Comparison of ENCODE assay signal across 26 cellular contexts in the genomic region with DNA sequence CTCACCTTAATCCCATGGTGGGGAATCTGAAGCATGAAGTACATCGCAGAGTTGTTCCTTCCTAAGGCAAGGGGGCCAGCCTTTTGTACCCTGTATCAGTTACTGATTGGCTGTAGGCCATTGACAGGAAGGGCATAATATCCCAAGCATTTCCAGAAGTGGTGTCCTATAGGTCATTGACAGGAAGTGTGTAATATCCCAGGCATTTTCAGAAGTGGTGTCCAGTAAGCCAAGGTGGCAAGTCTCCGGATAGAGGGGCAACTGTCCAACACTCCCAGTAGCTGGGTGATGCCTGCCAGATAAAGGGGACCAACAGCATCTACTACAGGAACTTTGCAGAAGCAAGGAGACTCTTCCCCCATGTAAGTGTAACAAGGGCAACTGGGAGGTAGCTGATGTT. TPM values are rescaled to one million over a fixed set of nuclear protein-coding genes. Genes with fewer than 3 reads are reported as not detected.
"Had no signal": no experiment of that assay in that cellular context is flagged by ENCODE, and none has a peak within 500 bp of the region (broad histone marks: within the 10 kb centered on the region; RNA-seq: fewer than 3 reads in every experiment).

No MANE protein-coding gene starts in this region.

- H3K27ac Mint-ChIP-seq: activated CD8-positive, alpha-beta T cell treated with anti-CD3 and anti-CD28 coated beads, Interleukin-2, amount 10 ng/mL, durations not matched to agents 7 days and 5 days; activated naive CD8-positive, alpha-beta T cell treated with anti-CD3 and anti-CD28 coated beads, Interleukin-2, amount 10 ng/mL, durations not matched to agents 7 days and 5 days; T-helper 1 cell treated with Interleukin-12 subunit alpha and Interleukin-12 subunit beta and Interleukin-4 antibody, amounts not matched to agents 30 μg/mL and 1 μg/mL, for 36 hours; WTC11 had no signal

- H3K4me1 ChIP-seq: breast epithelium, Peyer's patch, SJCRH30 had no signal

- DNase-seq: activated CD4-positive, alpha-beta T cell treated with anti-CD3 and anti-CD28 coated beads for 48 hours; activated CD4-positive, alpha-beta T cell treated with anti-CD3 and anti-CD28 coated beads, Interleukin-2, amount 50 U/mL, for 4 hours; activated CD4-positive, CD25-positive, alpha-beta regulatory T cell treated with anti-CD3 and anti-CD28 coated beads, Interleukin-2, amount 50 U/mL, for 72 hours; activated CD8-positive, alpha-beta memory T cell treated with anti-CD3 and anti-CD28 coated beads, Interleukin-2, amount 50 U/mL, for 48 hours; activated CD8-positive, alpha-beta T cell treated with anti-CD3 and anti-CD28 coated beads, Interleukin-2, amount 10 ng/mL, durations not matched to agents 7 days and 5 days; activated naive CD4-positive, alpha-beta T cell treated with anti-CD3 and anti-CD28 coated beads, Interleukin-2, amount 50 U/mL, for 16 hours; activated naive CD8-positive, alpha-beta T cell treated with anti-CD3 and anti-CD28 coated beads, Interleukin-2, amount 10 ng/mL, durations not matched to agents 7 days and 5 days; activated T-cell treated with anti-CD3 and anti-CD28 coated beads, Interleukin-2, amount 50 U/mL, for 1 hour; aorta; MM.1S; NCI-H1105; NCI-H1436; NCI-H1694 treated with DMSO at 0.1 percent for 48 hours; NCI-H2029 treated with DMSO at 0.1 percent for 48 hours; NCI-H345; NCI-H510A; NCI-H69; Peyer's patch; Right ventricle myocardium superior; SJCRH30; SK-N-SH had no signal

- H3K4me3 Mint-ChIP-seq: activated CD8-positive, alpha-beta T cell treated with anti-CD3 and anti-CD28 coated beads, Interleukin-2, amount 10 ng/mL, durations not matched to agents 7 days and 5 days; activated naive CD8-positive, alpha-beta T cell treated with anti-CD3 and anti-CD28 coated beads, Interleukin-2, amount 10 ng/mL, durations not matched to agents 7 days and 5 days; T-helper 1 cell treated with Interleukin-12 subunit alpha and Interleukin-12 subunit beta and Interleukin-4 antibody, amounts not matched to agents 30 μg/mL and 1 μg/mL, for 36 hours; WTC11 had no signal

- ATAC-seq: activated CD8-positive, alpha-beta T cell treated with anti-CD3 and anti-CD28 coated beads, Interleukin-2, amount 10 ng/mL, durations not matched to agents 7 days and 5 days; WTC11 had no signal

- H3K27me3 ChIP-seq: breast epithelium, Peyer's patch, SJCRH30 had no signal

- H3K36me3 ChIP-seq: breast epithelium, Peyer's patch, SJCRH30 had no signal

- H3K27ac ChIP-seq: breast epithelium, KMS-11, Peyer's patch, RWPE1, SJCRH30 had no signal

- H3K9me3 Mint-ChIP-seq: activated naive CD8-positive, alpha-beta T cell treated with anti-CD3 and anti-CD28 coated beads, Interleukin-2, amount 10 ng/mL, durations not matched to agents 7 days and 5 days; T-helper 1 cell treated with Interleukin-12 subunit alpha and Interleukin-12 subunit beta and Interleukin-4 antibody, amounts not matched to agents 30 μg/mL and 1 μg/mL, for 36 hours had no signal

- H3K9me3 ChIP-seq: breast epithelium, Peyer's patch, SJCRH30, SK-N-SH had no signal

- H3K9ac ChIP-seq: KMS-11, SK-N-SH had no signal

- H3K4me3 ChIP-seq: breast epithelium, Peyer's patch, SJCRH30 had no signal

- H3K4me1 Mint-ChIP-seq: activated naive CD8-positive, alpha-beta T cell treated with anti-CD3 and anti-CD28 coated beads, Interleukin-2, amount 10 ng/mL, durations not matched to agents 7 days and 5 days had no signal

- H3K36me3 Mint-ChIP-seq: activated naive CD8-positive, alpha-beta T cell treated with anti-CD3 and anti-CD28 coated beads, Interleukin-2, amount 10 ng/mL, durations not matched to agents 7 days and 5 days; WTC11 had no signal

RNA-seq across cellular contexts. Expression of a gene that starts 52.1 kb away (rescaled TPM):
- total RNA-seq: activated CD8-positive, alpha-beta T cell treated with anti-CD3 and anti-CD28 coated beads, Interleukin-2, amount 10 ng/mL, durations not matched to agents 7 days and 5 days; activated naive CD8-positive, alpha-beta T cell treated with anti-CD3 and anti-CD28 coated beads, Interleukin-2, amount 10 ng/mL, durations not matched to agents 7 days and 5 days; SJCRH30 had no signal
